ENCODE assay signal across 21 cellular contexts in genomic region chr14:98169170-98169587, GRCh38.
DNase-seq lines count a peak whose midpoint lies in the region; ATAC-seq lines count a peak whose summit lies in the region.
"Had no signal": no experiment of that assay in that cellular context is flagged by ENCODE, and none has a peak within 500 bp of the region (broad histone marks: within the 10 kb centered on the region; RNA-seq: fewer than 3 reads in every experiment).

No MANE protein-coding gene starts in this region.

- CTCF ChIA-PET in activated CD4-positive, alpha-beta T cell treated with anti-CD3 and anti-CD28 coated beads for 36 hours (lab: Charles Lee): interaction anchor here (0.7 to 2.7 kb wide), 20 partner anchors 9 to 1247 kb away, joined by 3 to 21 read pairs (median 4); no protein-coding TSS in a partner anchor

- peaks cover 25% of the 10 kb centered on the region for H3K36me3 Mint-ChIP-seq in activated CD4-positive, alpha-beta T cell treated with anti-CD3 and anti-CD28 coated beads for 36 hours (ENCODE audit: low read depth)
- H3K36me3 Mint-ChIP-seq in activated naive CD4-positive, alpha-beta T cell treated with anti-CD3 and anti-CD28 coated beads, Interleukin-2, amount 50 U/mL, for 72 hours: peaks cover 26 to 48% of the 10 kb centered on the region in 2 donors

- POLR2A ChIA-PET in activated CD4-positive, alpha-beta T cell treated with anti-CD3 and anti-CD28 coated beads for 36 hours (lab: Charles Lee): interaction anchor here (0.6 to 1.7 kb wide), 17 partner anchors 13 to 1103 kb away, joined by 3 to 14 read pairs (median 5); partner anchors contain the start of gene BCL11B

- no peaks in the 10 kb centered on the region for H3K27me3 Mint-ChIP-seq in activated CD4-positive, alpha-beta T cell treated with anti-CD3 and anti-CD28 coated beads for 36 hours

- H3K27ac ChIP-seq in thymus (ENCODE audit: low read depth): peak overlapping the region; percentile 57
- H3K27ac ChIP-seq: breast epithelium, vagina had no signal

- H3K4me1 ChIP-seq in thymus (ENCODE audit: control insufficient read depth, insufficient read depth, low read length): peaks cover 77% of the 10 kb centered on the region
- H3K4me1 ChIP-seq: breast epithelium, vagina had no signal

- H3K4me1 Mint-ChIP-seq in activated CD4-positive, alpha-beta T cell treated with anti-CD3 and anti-CD28 coated beads for 36 hours: peaks cover 92% of the 10 kb centered on the region

- H3K9me3 ChIP-seq in thymus (ENCODE audit: control insufficient read depth): no peaks in the 10 kb centered on the region
- H3K9me3 ChIP-seq: breast epithelium, vagina had no signal

- peak overlapping the region; percentile 99 for H3K27ac Mint-ChIP-seq in activated CD4-positive, alpha-beta T cell treated with anti-CD3 and anti-CD28 coated beads for 36 hours
- peak overlapping the region; percentile 99 to 100 for H3K27ac Mint-ChIP-seq in activated naive CD4-positive, alpha-beta T cell treated with anti-CD3 and anti-CD28 coated beads, Interleukin-2, amount 50 U/mL, for 72 hours

- peak overlapping the region; percentile 46 for H3K4me3 Mint-ChIP-seq in activated CD4-positive, alpha-beta T cell treated with anti-CD3 and anti-CD28 coated beads for 36 hours

- DNase-seq in activated CD4-positive, alpha-beta T cell treated with anti-CD3 and anti-CD28 coated beads for 36 hours: peak; percentile 70
- DNase-seq in activated CD4-positive, alpha-beta T cell treated with anti-CD3 and anti-CD28 coated beads for 1 hour: no peak
- peak; percentile 57 for DNase-seq in stimulated activated naive CD4-positive, alpha-beta T cell treated with Interleukin-2 at 50 U/mL for 16 hours (lab: John Stamatoyannopoulos, UW)
- DNase-seq in stimulated activated naive CD4-positive, alpha-beta T cell (lab: John Stamatoyannopoulos, UW): no peak
- DNase-seq in activated naive CD4-positive, alpha-beta T cell treated with anti-CD3 and anti-CD28 coated beads, Interleukin-2, amount 50 U/mL, for 72 hours (ENCODE audit: low spot score in 2 of 2): no peak
- DNase-seq in NCI-H2107 treated with DMSO at 0.1 percent for 48 hours (lab: John Stamatoyannopoulos, UW; ENCODE audit: unreplicated experiment) (no peak), left cardiac atrium (no peak)
- DNase-seq: 8988T; cortex of kidney; HCEC 1CT; head of caudate nucleus; KBM-7; NCI-H1694; NCI-H82; OCI-M1; stimulated activated CD4-positive, alpha-beta T cell treated with anti-CD3 and anti-CD28 coated beads, Interleukin-4, amount 100 ng/mL, for 1 hour had no signal

- no peaks in the 10 kb centered on the region for H3K27me3 ChIP-seq in thymus (ENCODE audit: control insufficient read depth, insufficient read depth)
- H3K27me3 ChIP-seq: breast epithelium, vagina had no signal

- H3K4me3 ChIP-seq in thymus (ENCODE audit: low read length): no peak overlapping the region
- H3K4me3 ChIP-seq: breast epithelium, vagina had no signal

- H3K36me3 ChIP-seq in thymus (ENCODE audit: control insufficient read depth, insufficient read depth): no peaks in the 10 kb centered on the region
- H3K36me3 ChIP-seq: breast epithelium, vagina had no signal

- peak; percentile 69 for ATAC-seq in activated CD4-positive, alpha-beta T cell treated with anti-CD3 and anti-CD28 coated beads for 36 hours
- ATAC-seq in activated naive CD4-positive, alpha-beta T cell treated with anti-CD3 and anti-CD28 coated beads, Interleukin-2, amount 50 U/mL, for 72 hours: peak; percentile 76 to 81
- no peak for ATAC-seq in left cardiac atrium
- ATAC-seq: left lobe of liver, Right ventricle myocardium inferior had no signal

- peaks cover 8% of the 10 kb centered on the region for H3K9me3 Mint-ChIP-seq in activated CD4-positive, alpha-beta T cell treated with anti-CD3 and anti-CD28 coated beads for 36 hours (ENCODE audit: low read depth)
- H3K9me3 Mint-ChIP-seq in activated naive CD4-positive, alpha-beta T cell treated with anti-CD3 and anti-CD28 coated beads, Interleukin-2, amount 50 U/mL, for 72 hours: peaks cover 4 to 9% of the 10 kb centered on the region in 2 donors

- intact Hi-C loops in activated CD4-positive, alpha-beta T cell treated with anti-CD3 and anti-CD28 coated beads for 36 hours (cut with DNase I, micrococcal nuclease): loop anchor here (1.0 to 10.0 kb wide), 9 partner anchors 8 to 1896 kb away; partner anchors contain the start of gene EVL (in 1 of the 2)
- intact Hi-C loops in left cardiac atrium (cut with DNase I): no loop called here

Comparison
In these comparisons a context has a peak if more than half of its experiments do, and no peak if none do; other contexts are left out.
1. DNase-seq: peak in activated CD4-positive, alpha-beta T cell treated with anti-CD3 and anti-CD28 coated beads for 36 hours (single experiment) and stimulated activated naive CD4-positive, alpha-beta T cell treated with Interleukin-2 at 50 U/mL for 16 hours (single experiment); none in activated CD4-positive, alpha-beta T cell treated with anti-CD3 and anti-CD28 coated beads for 1 hour (single experiment), stimulated activated naive CD4-positive, alpha-beta T cell (0 of 6), activated naive CD4-positive, alpha-beta T cell treated with anti-CD3 and anti-CD28 coated beads, Interleukin-2, amount 50 U/mL, for 72 hours (0 of 2), NCI-H2107 treated with DMSO at 0.1 percent for 48 hours (single experiment) and left cardiac atrium (single experiment).
2. ATAC-seq: peak in activated CD4-positive, alpha-beta T cell treated with anti-CD3 and anti-CD28 coated beads for 36 hours (single experiment) and activated naive CD4-positive, alpha-beta T cell treated with anti-CD3 and anti-CD28 coated beads, Interleukin-2, amount 50 U/mL, for 72 hours (2 of 2); none in left cardiac atrium (0 of 2).
3. intact Hi-C loops: an anchor here in activated CD4-positive, alpha-beta T cell treated with anti-CD3 and anti-CD28 coated beads for 36 hours (1.0 to 10.0 kb wide); none called in left cardiac atrium.